In the genomic region with DNA sequence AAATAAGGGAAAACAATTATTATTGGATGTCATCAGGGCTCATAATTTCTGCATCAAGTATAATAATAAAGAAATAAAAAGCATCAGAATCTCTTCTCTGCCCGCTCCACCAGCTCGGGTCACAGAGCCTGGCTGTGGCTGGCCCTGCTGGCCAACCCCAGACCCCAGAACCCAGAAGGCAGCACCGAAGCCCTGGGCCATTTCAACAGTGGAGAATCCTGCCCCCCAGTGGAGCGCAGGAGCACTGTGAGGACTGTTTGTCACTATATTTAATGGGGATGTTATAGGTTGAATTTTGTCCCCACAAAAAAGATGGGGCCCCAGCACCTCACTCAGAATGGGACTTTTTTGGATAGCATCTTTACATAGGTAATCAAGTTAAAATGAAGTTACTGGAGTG, we compare ENCODE assay signal across 9 cellular contexts. TPM values are rescaled to one million over a fixed set of nuclear protein-coding genes. Genes with fewer than 3 reads are reported as not detected.
DNase-seq lines count a peak whose midpoint lies in the region; ATAC-seq, FAIRE-seq and TF ChIP-seq lines count a peak whose summit lies in the region.
"Had no signal": no experiment of that assay in that cellular context is flagged by ENCODE, and none has a peak within 500 bp of the region (broad histone marks: within the 10 kb centered on the region; RNA-seq: fewer than 3 reads in every experiment).

No MANE protein-coding gene starts in this region.

- TF ChIP-seq CTCF in cardiac muscle cell (IDR thresholded peaks at IDR 0.05; ENCODE audit: low read depth, low read length) (peak; percentile 42), astrocyte (IDR thresholded peaks at IDR 0.05; ENCODE audit: insufficient read depth, low read depth, low read length) (peak; percentile 37), transverse colon (IDR thresholded peaks at IDR 0.05) (peak; percentile 26 to 41 (median 29))

- H3K27me3 Mint-ChIP-seq in astrocyte (ENCODE audit: low read depth, unreplicated experiment), result no peaks in the 10 kb centered on the region
- H3K27me3 Mint-ChIP-seq: CD8-positive, alpha-beta memory T cell had no signal

- WGBS in iPS DF 6.9 (ENCODE audit: insufficient coverage, insufficient read length), result no CpG with 5 or more reads among the region's 4 CpGs
- WGBS in transverse colon (ENCODE audit: low coverage in 1 of 2), 2 donors, result 77 to 80% methylated on average over 1 to 4 of the region's 4 CpGs

- ATAC-seq in Right ventricle myocardium superior (ENCODE audit: poor library complexity) (no peak), HG03342 (IDR thresholded peaks at IDR 0.05; ENCODE audit: unreplicated experiment) (no peak), HG02884 (IDR thresholded peaks at IDR 0.05; ENCODE audit: unreplicated experiment) (no peak), GM18873 (IDR thresholded peaks at IDR 0.05; ENCODE audit: low FRiP score, unreplicated experiment) (no peak)

- peaks cover 14% of the 10 kb centered on the region for H3K36me3 Mint-ChIP-seq in astrocyte (ENCODE audit: low read depth, unreplicated experiment)

- H3K4me3 Mint-ChIP-seq in astrocyte (ENCODE audit: unreplicated experiment), result no peak overlapping the region
- H3K4me3 Mint-ChIP-seq: CD8-positive, alpha-beta memory T cell had no signal

- no peaks in the 10 kb centered on the region for H3K36me3 ChIP-seq in cardiac muscle cell
- no peaks in the 10 kb centered on the region for H3K36me3 ChIP-seq in astrocyte (ENCODE audit: insufficient read depth, low read length)
- H3K36me3 ChIP-seq in iPS DF 6.9 (ENCODE audit: control insufficient read depth, insufficient read depth, low read length), result no peaks in the 10 kb centered on the region
- H3K36me3 ChIP-seq in transverse colon, result peaks cover 0 to 10% (median 3%) of the 10 kb centered on the region in 4 donors

- H3K4me2 ChIP-seq in astrocyte (ENCODE audit: low read length), result peak overlapping the region; percentile 74

- no peak for FAIRE-seq in astrocyte (lab: Jason Lieb, UNC)

- no peaks in the 10 kb centered on the region for H4K20me1 ChIP-seq in astrocyte (ENCODE audit: insufficient read depth, low read length)

- intact Hi-C loops in Right ventricle myocardium superior (cut with DNase I), result no loop called here
- intact Hi-C loops in transverse colon (cut with DNase I; ENCODE audit: low total_unique reads), result no loop called here

- H3K27ac ChIP-seq in cardiac muscle cell (no peak overlapping the region), astrocyte (ENCODE audit: low read depth, low read length) (peak overlapping the region; percentile 89), iPS DF 6.9 (ENCODE audit: low read length) (no peak overlapping the region), transverse colon (no peak overlapping the region)

- peaks cover 1% of the 10 kb centered on the region for H3K9me3 Mint-ChIP-seq in astrocyte (ENCODE audit: unreplicated experiment)
- H3K9me3 Mint-ChIP-seq: CD8-positive, alpha-beta memory T cell had no signal

- H3K4me1 ChIP-seq in cardiac muscle cell (ENCODE audit: low read depth) (no peaks in the 10 kb centered on the region), astrocyte (ENCODE audit: insufficient read depth, low read length) (peaks cover 22% of the 10 kb centered on the region), iPS DF 6.9 (ENCODE audit: control insufficient read depth, insufficient read depth, low read length) (peaks cover 2% of the 10 kb centered on the region; the same call in 1 of the 2 replicates), transverse colon (no peaks in the 10 kb centered on the region)

- H3K9me3 ChIP-seq in cardiac muscle cell (ENCODE audit: low read depth) (no peaks in the 10 kb centered on the region), astrocyte (ENCODE audit: insufficient read depth, low read depth, low read length) (no peaks in the 10 kb centered on the region), iPS DF 6.9 (ENCODE audit: control insufficient read depth, insufficient read depth, low read length) (no peaks in the 10 kb centered on the region), transverse colon (no peaks in the 10 kb centered on the region)

- TF ChIP-seq POLR2A in transverse colon (IDR thresholded peaks at IDR 0.05), result no peak

- H3K9ac ChIP-seq in astrocyte (ENCODE audit: low read length), result peak overlapping the region; percentile 72

- DNase-seq in cardiac muscle cell (ENCODE audit: low read depth in 1 of 2, low spot score in 1 of 2), result peak in 1 of 2 donors; percentile 27
- no peak for DNase-seq in Right ventricle myocardium superior
- no peak for DNase-seq in astrocyte (ENCODE audit: low read depth)
- DNase-seq in iPS DF 6.9 (ENCODE audit: low read depth, low spot score), result peak; percentile 29
- no peak for DNase-seq in transverse colon
- DNase-seq: CD8-positive, alpha-beta memory T cell had no signal

- in situ Hi-C loops in transverse colon (cut with MboI; ENCODE audit: low pct_ligation_motif_present in 1 of 4, low pct_unique_long_range_greater_than_20kb in 1 of 4, low sequenced_read_pairs in 3 of 4), result no loop called here

- no peaks in the 10 kb centered on the region for H3K79me2 ChIP-seq in astrocyte (ENCODE audit: insufficient read depth, low read length)

- peak overlapping the region; percentile 97 for H3K27ac Mint-ChIP-seq in astrocyte (ENCODE audit: unreplicated experiment)

- peak overlapping the region; percentile 81 for H2AFZ ChIP-seq in astrocyte (ENCODE audit: low read depth, low read length)

- H3K27me3 ChIP-seq in cardiac muscle cell (no peaks in the 10 kb centered on the region), astrocyte (ENCODE audit: insufficient read depth, low read length) (no peaks in the 10 kb centered on the region), iPS DF 6.9 (ENCODE audit: control insufficient read depth, insufficient read depth, low read length) (no peaks in the 10 kb centered on the region), transverse colon (no peaks in the 10 kb centered on the region)

- H3K4me3 ChIP-seq in cardiac muscle cell, result no peak overlapping the region
- no peak overlapping the region for H3K4me3 ChIP-seq in astrocyte (ENCODE audit: insufficient read depth, low read depth, low read length)
- no peak overlapping the region for H3K4me3 ChIP-seq in iPS DF 6.9 (ENCODE audit: low read length)
- no peak overlapping the region for H3K4me3 ChIP-seq in transverse colon

- TF ChIP-seq EP300 in transverse colon (IDR thresholded peaks at IDR 0.05; ENCODE audit: low read depth), result no peak

- peaks cover 24% of the 10 kb centered on the region for H3K4me1 Mint-ChIP-seq in astrocyte (ENCODE audit: low read depth, unreplicated experiment)
- H3K4me1 Mint-ChIP-seq: CD8-positive, alpha-beta memory T cell had no signal

RNA-seq across cellular contexts. Expression of gene DENND11, which starts 27.3 kb away (rescaled TPM):
- total RNA-seq in cardiac muscle cell, result 8.5 and 15.5 TPM in 2 replicates
- 5.0 and 5.1 TPM in 2 replicates for polyA plus RNA-seq in cardiac muscle cell
- 8.6 TPM for total RNA-seq in Right ventricle myocardium superior
- total RNA-seq in astrocyte, result 9.8 and 10.5 TPM in 2 replicates
- 10 to 100 TPM; 13.1 to 43.8 (median 30.7) TPM for total RNA-seq in transverse colon

RNA-seq across cellular contexts. Expression of gene WEE2, which starts 33.5 kb away (rescaled TPM):
- 0.07 and 0.09 TPM in 2 replicates for total RNA-seq in cardiac muscle cell
- not detected in 2 replicates for polyA plus RNA-seq in cardiac muscle cell
- total RNA-seq in Right ventricle myocardium superior, result not detected
- not detected in 2 replicates for total RNA-seq in astrocyte
- total RNA-seq in transverse colon, result not detected
- total RNA-seq: CD8-positive, alpha-beta memory T cell had no signal
- polyA plus RNA-seq: CD8-positive, alpha-beta memory T cell had no signal
